Comparison of ENCODE assay signal across 8 cellular contexts in genomic region chr11:12888525-12889158, GRCh38.
DNase-seq lines count a peak whose midpoint lies in the region; TF ChIP-seq lines count a peak whose summit lies in the region.

No MANE protein-coding gene starts in this region.

- H3K9me3 ChIP-seq in NT2/D1 (ENCODE audit: insufficient read depth, low read length), result no peaks in the 10 kb centered on the region
- no peaks in the 10 kb centered on the region for H3K9me3 ChIP-seq in muscle layer of duodenum (ENCODE audit: control insufficient read depth in 1 of 2, low read length in 2 of 2)

- no peak overlapping the region for H3K9ac ChIP-seq in NT2/D1 (ENCODE audit: insufficient read length, low read depth)

- peak overlapping the region; percentile 84 for H3K27ac ChIP-seq in muscle layer of duodenum (ENCODE audit: low read length)

- no peak overlapping the region for H3K4me3 ChIP-seq in NT2/D1 (ENCODE audit: insufficient read length, low read depth)
- no peak overlapping the region for H3K4me3 ChIP-seq in muscle layer of duodenum (ENCODE audit: low read depth in 1 of 2, low read length in 2 of 2)

- peaks cover 9% of the 10 kb centered on the region for H3K4me1 ChIP-seq in NT2/D1 (ENCODE audit: insufficient read depth, insufficient read length)
- H3K4me1 ChIP-seq in muscle layer of duodenum (ENCODE audit: control insufficient read depth in 1 of 2, insufficient read depth in 2 of 2, low read length in 2 of 2), result peaks cover 9 to 18% of the 10 kb centered on the region in 2 donors

- H3K36me3 ChIP-seq in NT2/D1 (ENCODE audit: insufficient read depth, insufficient read length, low read length) (peaks cover 44% of the 10 kb centered on the region), muscle layer of duodenum (ENCODE audit: control insufficient read depth in 1 of 2, insufficient read depth in 2 of 2, low read length in 2 of 2) (peaks cover 3 to 8% of the 10 kb centered on the region in 2 donors)

- DNase-seq in NK-92 treated with Interleukin-12 subunit alpha and Interleukin-12 subunit beta, amount 100 ng/mL, for 24 hours (lab: John Stamatoyannopoulos, UW), result peak; percentile 27
- DNase-seq in NK-92 (lab: John Stamatoyannopoulos, UW; ENCODE audit: unreplicated experiment) (no peak), HS-5 (ENCODE audit: low read depth) (peak; percentile 36), NT2/D1 (ENCODE audit: low read depth, low spot score) (peak; percentile 58), erythroblast (lab: John Stamatoyannopoulos, UW) (peak; percentile 73 to 84)
- peak; percentile 59 for DNase-seq in activated CD8-positive, alpha-beta memory T cell treated with anti-CD3 and anti-CD28 coated beads, Interleukin-2, amount 50 U/mL, for 4 hours
- peak; percentile 44 for DNase-seq in stimulated activated CD8-positive, alpha-beta memory T cell treated with anti-CD3 and anti-CD28 coated beads, Interleukin-7, amount 100 ng/mL, for 24 hours (ENCODE audit: low read depth)

- H3K27me3 ChIP-seq in NT2/D1 (ENCODE audit: insufficient read depth, insufficient read length), result no peaks in the 10 kb centered on the region
- H3K27me3 ChIP-seq in muscle layer of duodenum (ENCODE audit: low read depth, low read length), result no peaks in the 10 kb centered on the region

- TF ChIP-seq POLR2A in erythroblast (IDR thresholded peaks at IDR 0.05; ENCODE audit: low read length), result no peak
